In genomic region chr6:157428418-157429202, GRCh38 we compare ENCODE assay signal across 1 cellular context.
A peak's percentile ranks its signal among the peaks of the same experiment; 100 is the strongest.
TF ChIP-seq lines count a peak whose summit lies in the region.

No MANE protein-coding gene starts in this region.

TF ChIP-seq in K562, 482 proteins besides CTCF, POLR2A, EP300 and RAD21 (continued from another document and continues in another):
- TF ChIP-seq JUND (IDR thresholded peaks at IDR 0.05; ENCODE audit: borderline replicate concordance, low read depth, low read length) (peak; percentile 90), JUND (tag; IDR thresholded peaks at IDR 0.05; ENCODE audit: borderline replicate concordance, low read depth, low read length) (peak; percentile 87; the same call in 1 of the 3 replicates), SREBF2 (CRISPR knock-in tag; IDR thresholded peaks at IDR 0.05) (no peak), SETDB1 (IDR thresholded peaks at IDR 0.05; ENCODE audit: low read length) (no peak), HMG20B (CRISPR knock-in tag; IDR thresholded peaks at IDR 0.05) (no peak), FOSL1 (tag; conservative IDR thresholded peaks at IDR 0.05) (peak; percentile 94), SMAD1 (IDR thresholded peaks at IDR 0.05; ENCODE audit: low read depth, low read length, partially characterized antibody) (no peak), NONO (IDR thresholded peaks at IDR 0.05; ENCODE audit: low read depth in 2 of 2, low read length in 1 of 2) (0 out of 4 replicates have a peak, but pooled peaks of 1 of the 2 experiments have one; percentile 20), TEAD1 (CRISPR knock-in tag; IDR thresholded peaks at IDR 0.05) (no peak), RB1 (IDR thresholded peaks at IDR 0.05; ENCODE audit: low read depth) (no peak), CHD2 (IDR thresholded peaks at IDR 0.05; ENCODE audit: low read depth, low read length) (no peak), DIDO1 (tag; IDR thresholded peaks at IDR 0.05; ENCODE audit: low read depth) (no peak), CHD1 (IDR thresholded peaks at IDR 0.05; ENCODE audit: low read length) (no peak), BCOR (IDR thresholded peaks at IDR 0.05) (no peak), HIVEP1 (CRISPR knock-in tag; IDR thresholded peaks at IDR 0.05) (no peak), NR3C1 (CRISPR knock-in tag; IDR thresholded peaks at IDR 0.05) (no peak), POLR3A (IDR thresholded peaks at IDR 0.05; ENCODE audit: borderline replicate concordance, extremely low read depth, insufficient read depth, insufficient read length) (no peak), SIX5 (IDR thresholded peaks at IDR 0.05; ENCODE audit: borderline replicate concordance in 1 of 2, insufficient read depth in 1 of 2, low read depth in 1 of 2, low read length in 2 of 2) (no peak), PML (IDR thresholded peaks at IDR 0.05; ENCODE audit: low read length) (no peak), ZNF592 (IDR thresholded peaks at IDR 0.05) (no peak), GTF2F1 (IDR thresholded peaks at IDR 0.05; ENCODE audit: low read depth, low read length) (no peak), ZNF311 (CRISPR knock-in tag; IDR thresholded peaks at IDR 0.05) (no peak), ZNF830 (CRISPR knock-in tag; IDR thresholded peaks at IDR 0.05) (no peak), BRCA1 (IDR thresholded peaks at IDR 0.05) (no peak), BRCA1 (CRISPR knock-in tag; IDR thresholded peaks at IDR 0.05) (no peak), ZSCAN32 (CRISPR knock-in tag; IDR thresholded peaks at IDR 0.05) (no peak), TSHZ1 (CRISPR knock-in tag; IDR thresholded peaks at IDR 0.05) (no peak), PURB (CRISPR knock-in tag; IDR thresholded peaks at IDR 0.05; ENCODE audit: low read depth) (no peak), OTX1 (CRISPR knock-in tag; IDR thresholded peaks at IDR 0.05) (no peak), ZNF12 (CRISPR knock-in tag; IDR thresholded peaks at IDR 0.05) (no peak), NCOA1 (IDR thresholded peaks at IDR 0.05; ENCODE audit: low read depth) (no peak), NFE2 (IDR thresholded peaks at IDR 0.05; ENCODE audit: low read depth) (peak; percentile 25; the same call in 1 of the 2 replicates), ZFP30 (CRISPR knock-in tag; IDR thresholded peaks at IDR 0.05; ENCODE audit: borderline replicate concordance) (no peak), NUFIP1 (IDR thresholded peaks at IDR 0.05; ENCODE audit: partially characterized antibody) (no peak), HMG20A (CRISPR knock-in tag; conservative IDR thresholded peaks at IDR 0.05) (no peak), TRIM25 (IDR thresholded peaks at IDR 0.05; ENCODE audit: borderline replicate concordance) (no peak), MCM5 (IDR thresholded peaks at IDR 0.05; ENCODE audit: low read depth) (no peak), ZNF586 (CRISPR knock-in tag; conservative IDR thresholded peaks at IDR 0.05) (no peak), ZNF282 (CRISPR knock-in tag; IDR thresholded peaks at IDR 0.05) (no peak), C11orf30 (IDR thresholded peaks at IDR 0.05; ENCODE audit: low read depth) (peak; percentile 37), HDGF (IDR thresholded peaks at IDR 0.05) (no peak), HMGN3 (IDR thresholded peaks at IDR 0.05; ENCODE audit: borderline replicate concordance, extremely low read depth, insufficient read length, low read depth, low read length) (no peak), BRD9 (IDR thresholded peaks at IDR 0.05; ENCODE audit: low read depth, partially characterized antibody) (no peak), RBM14 (IDR thresholded peaks at IDR 0.05; ENCODE audit: borderline replicate concordance, insufficient read depth, low read depth, low read length) (no peak), NR2C2 (CRISPR knock-in tag; IDR thresholded peaks at IDR 0.05) (no peak), NR2C2 (tag; IDR thresholded peaks at IDR 0.05) (no peak), ZNF695 (CRISPR knock-in tag; IDR thresholded peaks at IDR 0.05) (no peak), ZNF224 (CRISPR knock-in tag; IDR thresholded peaks at IDR 0.05) (no peak)
- TF ChIP-seq, protein P1, sequence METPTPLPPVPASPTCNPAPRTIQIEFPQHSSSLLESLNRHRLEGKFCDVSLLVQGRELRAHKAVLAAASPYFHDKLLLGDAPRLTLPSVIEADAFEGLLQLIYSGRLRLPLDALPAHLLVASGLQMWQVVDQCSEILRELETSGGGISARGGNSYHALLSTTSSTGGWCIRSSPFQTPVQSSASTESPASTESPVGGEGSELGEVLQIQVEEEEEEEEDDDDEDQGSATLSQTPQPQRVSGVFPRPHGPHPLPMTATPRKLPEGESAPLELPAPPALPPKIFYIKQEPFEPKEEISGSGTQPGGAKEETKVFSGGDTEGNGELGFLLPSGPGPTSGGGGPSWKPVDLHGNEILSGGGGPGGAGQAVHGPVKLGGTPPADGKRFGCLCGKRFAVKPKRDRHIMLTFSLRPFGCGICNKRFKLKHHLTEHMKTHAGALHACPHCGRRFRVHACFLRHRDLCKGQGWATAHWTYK (CRISPR knock-in tag; IDR thresholded peaks at IDR 0.05): no peak
- TF ChIP-seq, protein P2, sequence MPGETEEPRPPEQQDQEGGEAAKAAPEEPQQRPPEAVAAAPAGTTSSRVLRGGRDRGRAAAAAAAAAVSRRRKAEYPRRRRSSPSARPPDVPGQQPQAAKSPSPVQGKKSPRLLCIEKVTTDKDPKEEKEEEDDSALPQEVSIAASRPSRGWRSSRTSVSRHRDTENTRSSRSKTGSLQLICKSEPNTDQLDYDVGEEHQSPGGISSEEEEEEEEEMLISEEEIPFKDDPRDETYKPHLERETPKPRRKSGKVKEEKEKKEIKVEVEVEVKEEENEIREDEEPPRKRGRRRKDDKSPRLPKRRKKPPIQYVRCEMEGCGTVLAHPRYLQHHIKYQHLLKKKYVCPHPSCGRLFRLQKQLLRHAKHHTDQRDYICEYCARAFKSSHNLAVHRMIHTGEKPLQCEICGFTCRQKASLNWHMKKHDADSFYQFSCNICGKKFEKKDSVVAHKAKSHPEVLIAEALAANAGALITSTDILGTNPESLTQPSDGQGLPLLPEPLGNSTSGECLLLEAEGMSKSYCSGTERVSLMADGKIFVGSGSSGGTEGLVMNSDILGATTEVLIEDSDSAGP (CRISPR knock-in tag; IDR thresholded peaks at IDR 0.05): no peak
